13 cellular contexts compared by ENCODE assay signal in genomic region chr11:15972838-15973237, GRCh38.
DNase-seq lines count a peak whose midpoint lies in the region; ATAC-seq, FAIRE-seq and TF ChIP-seq lines count a peak whose summit lies in the region.
"Had no signal": no experiment of that assay in that cellular context is flagged by ENCODE, and none has a peak within 500 bp of the region (broad histone marks: within the 10 kb centered on the region; RNA-seq: fewer than 3 reads in every experiment).

No MANE protein-coding gene starts in this region.

- no TSS peak for BruUV-seq in K562 (replicated peaks; lab: Mats Ljungman, UMichigan)

- H3K4me3 ChIP-seq in K562: no peak overlapping the region
- H3K4me3 ChIP-seq in gastrocnemius medialis: no peak overlapping the region

- intact Hi-C loops in K562 (cut with micrococcal nuclease) (no loop called here), gastrocnemius medialis (cut with DNase I; ENCODE audit: low total_unique reads) (loop anchor here (5.0 to 10.0 kb wide), 2 partner anchors 318 to 1729 kb away; no protein-coding TSS in a partner anchor)

- no peak overlapping the region for H3K4me2 ChIP-seq in K562 (ENCODE audit: insufficient read depth, low read length)

- no peak for TF ChIP-seq RAD21 in K562 (CRISPR knock-in tag; conservative IDR thresholded peaks at IDR 0.05 in 1 of 2, IDR thresholded peaks at IDR 0.05 in 1 of 2)

- TF ChIP-seq EP300 in K562 (IDR thresholded peaks at IDR 0.05; ENCODE audit: low read length): no peak

- no peaks in the 10 kb centered on the region for H3K27me3 Mint-ChIP-seq in chondrocyte (ENCODE audit: low read depth)

- H3K9me1 ChIP-seq in K562 (ENCODE audit: control insufficient read depth, insufficient read depth, low read length): no peaks in the 10 kb centered on the region

- peaks cover 5% of the 10 kb centered on the region for H3K36me3 Mint-ChIP-seq in chondrocyte (ENCODE audit: low read depth)

- in situ Hi-C loops in K562 (cut with MboI) (no loop called here), gastrocnemius medialis (cut with MboI; ENCODE audit: low sequenced_read_pairs in 4 of 4) (loop anchor here in 1 of 4 donors (25.0 kb wide), 1 partner anchor 639 kb away; no protein-coding TSS in a partner anchor)

- peak; percentile 67 for DNase-seq in NCI-H82 (lab: John Stamatoyannopoulos, UW)
- no peak for DNase-seq in NCI-H82 treated with DMSO at 0.1 percent for 48 hours (lab: John Stamatoyannopoulos, UW; ENCODE audit: unreplicated experiment)
- DNase-seq in NCI-H510A treated with DMSO at 0.1 percent for 48 hours (lab: John Stamatoyannopoulos, UW): peak; percentile 11
- DNase-seq in K562 (ENCODE audit: extremely low read depth in 1 of 4, low spot score in 3 of 4): no peak
- no peak for DNase-seq in gastrocnemius medialis
- DNase-seq in foreskin melanocyte: no peak
- DNase-seq in activated CD4-positive, CD25-positive, alpha-beta regulatory T cell (lab: John Stamatoyannopoulos, UW): no peak
- no peak for DNase-seq in chondrocyte (ENCODE audit: low spot score)
- DNase-seq: IMR-90, MV-4-11, NCI-H1436 treated with DMSO at 0.1 percent for 48 hours, PC-3 had no signal

- ATAC-seq in K562: no peak
- no peak for ATAC-seq in gastrocnemius medialis
- ATAC-seq: HCT116, PC-3 had no signal

- no peaks in the 10 kb centered on the region for H3K9me3 Mint-ChIP-seq in chondrocyte (ENCODE audit: low read depth)

- 80% methylated on average over 5 of the region's 5 CpGs for WGBS in K562 (ENCODE audit: insufficient coverage, low coverage, missing lambda C conversion rate)

- H3K9ac ChIP-seq in K562 (ENCODE audit: insufficient read depth in 1 of 2, low read depth in 2 of 2, low read length in 2 of 2): no peak overlapping the region

- FAIRE-seq in K562 (lab: Jason Lieb, UNC): no peak

- H3K36me3 ChIP-seq in K562 (ENCODE audit: control insufficient read depth, insufficient read depth, low read length) (no peaks in the 10 kb centered on the region), gastrocnemius medialis (no peaks in the 10 kb centered on the region)

- H3K9me3 ChIP-seq in K562 (replicated peaks; ENCODE audit: control insufficient read depth, insufficient read depth, low read depth, low read length) (no peaks in the 10 kb centered on the region), gastrocnemius medialis (no peaks in the 10 kb centered on the region)

- TF ChIP-seq POLR2A in K562 (conservative IDR thresholded peaks at IDR 0.05) (no peak), gastrocnemius medialis (IDR thresholded peaks at IDR 0.05) (no peak)

- CTCF ChIA-PET in K562 (lab: Yijun Ruan, JAX; ENCODE audit: low intra/inter-chr PET ratio): no interaction called here

- no peak overlapping the region for H3K4me3 Mint-ChIP-seq in chondrocyte (ENCODE audit: unreplicated experiment)

- H3K4me1 ChIP-seq in K562 (replicated peaks in 1 of 2; ENCODE audit: control insufficient read depth in 2 of 2, insufficient read depth in 2 of 2, low read length in 2 of 2): peaks cover 13 to 41% of the 10 kb centered on the region in 2 experiments
- peaks cover 30 to 34% of the 10 kb centered on the region in 2 donors for H3K4me1 ChIP-seq in gastrocnemius medialis

- H4K20me1 ChIP-seq in K562 (replicated peaks; ENCODE audit: control insufficient read depth, insufficient read depth, low read length): no peaks in the 10 kb centered on the region

- POLR2A ChIA-PET in K562 (lab: Yijun Ruan, JAX): interaction anchor here (1.2 kb wide), 1 partner anchor 11 kb away, joined by 3 read pairs; no protein-coding TSS in a partner anchor

- H3K79me2 ChIP-seq in K562 (ENCODE audit: control insufficient read depth, insufficient read depth, low read length): no peaks in the 10 kb centered on the region

- peaks cover 28% of the 10 kb centered on the region for H3K4me1 Mint-ChIP-seq in chondrocyte (ENCODE audit: low read depth)

- H3K27ac ChIP-seq in K562 (ENCODE audit: extremely low read depth, low read depth, low read length) (no peak overlapping the region), gastrocnemius medialis (peak overlapping the region; percentile 29 to 95 (median 88))

- H3K27ac Mint-ChIP-seq in chondrocyte (ENCODE audit: unreplicated experiment): no peak overlapping the region

- no peak for TF ChIP-seq CTCF in K562 (IDR thresholded peaks at IDR 0.05 in 2 of 3, conservative IDR thresholded peaks at IDR 0.05 in 1 of 3; ENCODE audit: insufficient read depth in 2 of 3, low read depth in 1 of 3, low read length in 3 of 3)
- TF ChIP-seq CTCF in gastrocnemius medialis (IDR thresholded peaks at IDR 0.05 in 4 of 5, conservative IDR thresholded peaks at IDR 0.05 in 1 of 5): no peak
- TF ChIP-seq CTCF in chondrocyte (IDR thresholded peaks at IDR 0.05): no peak

- no peaks in the 10 kb centered on the region for H3K27me3 ChIP-seq in K562 (ENCODE audit: control insufficient read depth in 2 of 2, insufficient read depth in 2 of 2, low read length in 2 of 2)
- no peaks in the 10 kb centered on the region for H3K27me3 ChIP-seq in gastrocnemius medialis

- H2AFZ ChIP-seq in K562 (ENCODE audit: low read depth, low read length): no peak overlapping the region

TF ChIP-seq in K562, 482 proteins besides CTCF, POLR2A, EP300 and RAD21:
- no peak for TF ChIP-seq SIN3B (IDR thresholded peaks at IDR 0.05; ENCODE audit: low read depth)
- peak; percentile 53; the same call in 1 of the 2 replicates for TF ChIP-seq RFX1 (IDR thresholded peaks at IDR 0.05)
TF ChIP-seq in K562: peak in this region for 1.

Comparison
In these comparisons a context has a peak if more than half of its experiments do, and no peak if none do; other contexts are left out.
1. DNase-seq: peak in NCI-H82 (single experiment) and NCI-H510A treated with DMSO at 0.1 percent for 48 hours (single experiment); none in NCI-H82 treated with DMSO at 0.1 percent for 48 hours (single experiment), K562 (0 of 4), gastrocnemius medialis (0 of 2), foreskin melanocyte (single experiment), activated CD4-positive, CD25-positive, alpha-beta regulatory T cell (0 of 4) and chondrocyte (single experiment).